Comparison of ENCODE assay signal across 17 cellular contexts in genomic region chr15:90990446-90990845, GRCh38.
"Had no signal": no experiment of that assay in that cellular context is flagged by ENCODE, and none has a peak within 500 bp of the region (broad histone marks: within the 10 kb centered on the region; RNA-seq: fewer than 3 reads in every experiment).

No MANE protein-coding gene starts in this region.

- H3K9me3 ChIP-seq: neutrophil, stomach, thoracic aorta had no signal

- H3K79me2 ChIP-seq: parathyroid adenoma had no signal

- H3K27ac ChIP-seq: cardiac muscle cell, epithelial cell of prostate, neutrophil, parathyroid adenoma, stomach, thoracic aorta, WERI-Rb-1 had no signal

- H3K9ac ChIP-seq: parathyroid adenoma had no signal

- DNase-seq: activated CD4-positive, alpha-beta memory T cell treated with anti-CD3 and anti-CD28 coated beads, Interleukin-2, amount 10 ng/mL, durations not matched to agents 7 days and 5 days; activated effector memory CD4-positive, alpha-beta T cell treated with Interleukin-2 at 50 U/mL for 16 hours; activated naive CD4-positive, alpha-beta T cell treated with anti-CD3 and anti-CD28 coated beads, Interleukin-2, amount 50 U/mL, for 16 hours; activated T-cell treated with anti-CD3 and anti-CD28 coated beads, Interleukin-2, amount 50 U/mL, for 4 hours; foreskin melanocyte; mesenchymal stem cell; naive thymus-derived CD8-positive, alpha-beta T cell; stimulated activated CD4-positive, alpha-beta T cell treated with anti-CD3 and anti-CD28 coated beads, Interleukin-12 subunit alpha, Interleukin-12 subunit beta, amount 100 ng/mL, for 4 hours; stimulated activated CD4-positive, alpha-beta T cell treated with anti-CD3 and anti-CD28 coated beads, Interleukin-2, amount 100 ng/mL, for 24 hours; stomach; T-helper 17 cell; WERI-Rb-1 had no signal

- H2AFZ ChIP-seq: parathyroid adenoma had no signal

- ATAC-seq: activated T-cell treated with anti-CD3 and anti-CD28 coated beads, Interleukin-2, amount 50 U/mL, for 4 hours; naive thymus-derived CD8-positive, alpha-beta T cell; T-helper 17 cell had no signal

- H3K4me1 ChIP-seq: parathyroid adenoma had no signal

- H3K36me3 ChIP-seq: cardiac muscle cell, neutrophil, stomach, thoracic aorta had no signal

- H3K4me3 ChIP-seq: cardiac muscle cell, stomach, thoracic aorta had no signal

- H3K27me3 ChIP-seq: cardiac muscle cell, neutrophil, stomach had no signal
